10 cellular contexts compared by ENCODE assay signal in the genomic region with DNA sequence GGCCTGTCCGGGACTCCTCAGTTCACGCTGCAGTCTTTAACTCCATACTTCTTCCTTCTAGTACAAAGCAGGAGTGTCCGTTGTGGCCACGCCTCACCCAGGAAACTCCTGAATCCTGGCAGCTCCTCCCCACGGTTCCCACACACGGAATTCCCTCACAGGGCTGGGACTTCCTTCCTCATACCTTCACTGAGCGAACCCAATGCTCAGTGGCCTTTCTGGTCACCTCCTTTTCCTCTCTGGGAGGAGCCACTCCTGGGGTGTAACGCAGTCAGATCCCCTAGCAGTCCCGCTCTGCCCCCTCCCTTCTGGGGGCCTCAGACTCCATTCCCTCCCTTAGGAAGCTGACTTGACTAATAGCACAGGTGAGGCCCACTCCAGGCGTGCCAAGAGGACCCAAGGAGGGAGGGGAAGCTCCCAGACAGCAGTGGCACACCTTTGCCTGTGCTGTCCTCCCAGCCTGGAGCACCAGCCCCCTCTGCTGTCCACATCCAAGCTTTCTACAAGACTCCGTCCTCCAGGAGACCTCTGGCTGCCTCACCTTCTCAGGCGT. TPM values are rescaled to one million over a fixed set of nuclear protein-coding genes. Genes with fewer than 3 reads are reported as not detected.
A peak's percentile ranks its signal among the peaks of the same experiment; 100 is the strongest.
DNase-seq lines count a peak whose midpoint lies in the region; ATAC-seq and TF ChIP-seq lines count a peak whose summit lies in the region.
"Had no signal": no experiment of that assay in that cellular context is flagged by ENCODE, and none has a peak within 500 bp of the region (broad histone marks: within the 10 kb centered on the region; RNA-seq: fewer than 3 reads in every experiment).

A gene (minus strand): TSS at position 75 of the 553 bp plus-strand sequence. CDS start 2,726 bp downstream, outside the sequence.

- peak; percentile 62 for TF ChIP-seq RAD21 in Ishikawa (IDR thresholded peaks at IDR 0.05; ENCODE audit: low read depth)

- no peaks in the 10 kb centered on the region for H3K27me3 ChIP-seq in lung (ENCODE audit: control insufficient read depth, insufficient read depth)

- H3K4me1 ChIP-seq in lung (ENCODE audit: control insufficient read depth in 2 of 2, insufficient read depth in 2 of 2, low read length in 2 of 2): no peaks in the 10 kb centered on the region

- DNase-seq in COR-L47 (lab: John Stamatoyannopoulos, UW) (peak; percentile 14), cardiac fibroblast (ENCODE audit: low read depth in 2 of 2) (no peak), lung (ENCODE audit: low spot score) (peak; percentile 71), NOMO-1 treated with dmso at 0.1 percent for 144 hours (lab: John Stamatoyannopoulos, UW; ENCODE audit: unreplicated experiment) (no peak), T-helper 1 cell (no peak)
- DNase-seq: activated CD4-positive, alpha-beta T cell treated with anti-CD3 and anti-CD28 coated beads for 4 hours had no signal

- TF ChIP-seq CTCF in cardiac fibroblast (IDR thresholded peaks at IDR 0.05; ENCODE audit: low read depth, low read length) (peak; percentile 15), lung (IDR thresholded peaks at IDR 0.05; ENCODE audit: control extremely low read depth, extremely low read depth) (no peak)

- peak within 1 kb of the TSS in 1 of 2 donors; percentile 65 for H3K27ac ChIP-seq in lung (ENCODE audit: low read depth in 1 of 2, low read length in 1 of 2)

- TF ChIP-seq EP300 in Ishikawa (IDR thresholded peaks at IDR 0.05; ENCODE audit: borderline replicate concordance): no peak

- no peaks in the 10 kb centered on the region for H3K36me3 ChIP-seq in lung (ENCODE audit: control insufficient read depth in 2 of 2, insufficient read depth in 2 of 2, low read length in 2 of 2)

- WGBS in lung, 2 donors: 33 to 43% methylated on average over 12 of the region's 12 CpGs

- ATAC-seq in lung (ENCODE audit: insufficient read depth, low FRiP score) (peak; percentile 82), HG03097 (IDR thresholded peaks at IDR 0.05; ENCODE audit: low FRiP score, unreplicated experiment) (no peak), HG03520 (IDR thresholded peaks at IDR 0.05; ENCODE audit: unreplicated experiment) (no peak)

- no peak within 1 kb of the TSS for H3K4me3 ChIP-seq in cardiac fibroblast (replicated peaks in 1 of 2; ENCODE audit: low read depth in 2 of 2, low read length in 2 of 2)
- no peak within 1 kb of the TSS for H3K4me3 ChIP-seq in lung

- H3K9me3 ChIP-seq in lung (ENCODE audit: control insufficient read depth in 2 of 2, insufficient read depth in 1 of 2, low read length in 1 of 2): no peaks in the 10 kb centered on the region

TF ChIP-seq in Ishikawa, 13 proteins besides CTCF, POLR2A, EP300 and RAD21:
- no peak for TF ChIP-seq EGR1 (IDR thresholded peaks at IDR 0.05)
- TF ChIP-seq, protein P1, sequence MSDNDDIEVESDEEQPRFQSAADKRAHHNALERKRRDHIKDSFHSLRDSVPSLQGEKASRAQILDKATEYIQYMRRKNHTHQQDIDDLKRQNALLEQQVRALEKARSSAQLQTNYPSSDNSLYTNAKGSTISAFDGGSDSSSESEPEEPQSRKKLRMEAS (IDR thresholded peaks at IDR 0.05): no peak
- no peak for TF ChIP-seq CEBPB (IDR thresholded peaks at IDR 0.05)
- TF ChIP-seq TCF12 (IDR thresholded peaks at IDR 0.05; ENCODE audit: low read depth): no peak
- TF ChIP-seq YY1 (IDR thresholded peaks at IDR 0.05; ENCODE audit: low read depth): no peak
- TF ChIP-seq, protein P2, sequence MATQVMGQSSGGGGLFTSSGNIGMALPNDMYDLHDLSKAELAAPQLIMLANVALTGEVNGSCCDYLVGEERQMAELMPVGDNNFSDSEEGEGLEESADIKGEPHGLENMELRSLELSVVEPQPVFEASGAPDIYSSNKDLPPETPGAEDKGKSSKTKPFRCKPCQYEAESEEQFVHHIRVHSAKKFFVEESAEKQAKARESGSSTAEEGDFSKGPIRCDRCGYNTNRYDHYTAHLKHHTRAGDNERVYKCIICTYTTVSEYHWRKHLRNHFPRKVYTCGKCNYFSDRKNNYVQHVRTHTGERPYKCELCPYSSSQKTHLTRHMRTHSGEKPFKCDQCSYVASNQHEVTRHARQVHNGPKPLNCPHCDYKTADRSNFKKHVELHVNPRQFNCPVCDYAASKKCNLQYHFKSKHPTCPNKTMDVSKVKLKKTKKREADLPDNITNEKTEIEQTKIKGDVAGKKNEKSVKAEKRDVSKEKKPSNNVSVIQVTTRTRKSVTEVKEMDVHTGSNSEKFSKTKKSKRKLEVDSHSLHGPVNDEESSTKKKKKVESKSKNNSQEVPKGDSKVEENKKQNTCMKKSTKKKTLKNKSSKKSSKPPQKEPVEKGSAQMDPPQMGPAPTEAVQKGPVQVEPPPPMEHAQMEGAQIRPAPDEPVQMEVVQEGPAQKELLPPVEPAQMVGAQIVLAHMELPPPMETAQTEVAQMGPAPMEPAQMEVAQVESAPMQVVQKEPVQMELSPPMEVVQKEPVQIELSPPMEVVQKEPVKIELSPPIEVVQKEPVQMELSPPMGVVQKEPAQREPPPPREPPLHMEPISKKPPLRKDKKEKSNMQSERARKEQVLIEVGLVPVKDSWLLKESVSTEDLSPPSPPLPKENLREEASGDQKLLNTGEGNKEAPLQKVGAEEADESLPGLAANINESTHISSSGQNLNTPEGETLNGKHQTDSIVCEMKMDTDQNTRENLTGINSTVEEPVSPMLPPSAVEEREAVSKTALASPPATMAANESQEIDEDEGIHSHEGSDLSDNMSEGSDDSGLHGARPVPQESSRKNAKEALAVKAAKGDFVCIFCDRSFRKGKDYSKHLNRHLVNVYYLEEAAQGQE (IDR thresholded peaks at IDR 0.05; ENCODE audit: low read depth): no peak
- no peak for TF ChIP-seq CREB1 (IDR thresholded peaks at IDR 0.05; ENCODE audit: low read depth)
- no peak for TF ChIP-seq FOXM1 (IDR thresholded peaks at IDR 0.05; ENCODE audit: borderline replicate concordance, low read depth)
- no peak for TF ChIP-seq TAF1 (IDR thresholded peaks at IDR 0.05; ENCODE audit: low read depth)
- TF ChIP-seq TEAD4 (IDR thresholded peaks at IDR 0.05): no peak
- TF ChIP-seq ZBTB7A (IDR thresholded peaks at IDR 0.05; ENCODE audit: low read depth): no peak
- TF ChIP-seq, protein P3, sequence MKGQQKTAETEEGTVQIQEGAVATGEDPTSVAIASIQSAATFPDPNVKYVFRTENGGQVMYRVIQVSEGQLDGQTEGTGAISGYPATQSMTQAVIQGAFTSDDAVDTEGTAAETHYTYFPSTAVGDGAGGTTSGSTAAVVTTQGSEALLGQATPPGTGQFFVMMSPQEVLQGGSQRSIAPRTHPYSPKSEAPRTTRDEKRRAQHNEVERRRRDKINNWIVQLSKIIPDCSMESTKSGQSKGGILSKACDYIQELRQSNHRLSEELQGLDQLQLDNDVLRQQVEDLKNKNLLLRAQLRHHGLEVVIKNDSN (IDR thresholded peaks at IDR 0.05): no peak
- no peak for TF ChIP-seq NFIC (IDR thresholded peaks at IDR 0.05)
TF ChIP-seq in Ishikawa: peak in this region for 0.

RNA-seq across cellular contexts. Expression of the gene that starts here (rescaled TPM):
- 1 to 10 TPM; 2.2 to 2.7 TPM for total RNA-seq in lung
- 1 to 10 TPM; 1.4 to 1.5 TPM for polyA plus RNA-seq in lung
- total RNA-seq: fibroblast of lung had no signal
- polyA plus RNA-seq: fibroblast of lung had no signal

Comparison
In these comparisons a context has a peak if more than half of its experiments do, and no peak if none do; other contexts are left out.
1. DNase-seq: peak in COR-L47 (single experiment) and lung (single experiment); none in cardiac fibroblast (0 of 2), NOMO-1 treated with dmso at 0.1 percent for 144 hours (single experiment) and T-helper 1 cell (0 of 5).